Comparison of ENCODE assay signal across 3 cellular contexts in genomic region chr10:111354859-111355258, GRCh38.
"Had no signal": no experiment of that assay in that cellular context is flagged by ENCODE, and none has a peak within 500 bp of the region (broad histone marks: within the 10 kb centered on the region; RNA-seq: fewer than 3 reads in every experiment).

No MANE protein-coding gene starts in this region.

- DNase-seq: GDM1, GF-D8 had no signal

- H3K4me3 ChIP-seq: GM12878 had no signal

- ATAC-seq: GM12878 had no signal
